8 cellular contexts compared by ENCODE assay signal in genomic region chr2:229531594-229531993, GRCh38.
"Had no signal": no experiment of that assay in that cellular context is flagged by ENCODE, and none has a peak within 500 bp of the region (broad histone marks: within the 10 kb centered on the region; RNA-seq: fewer than 3 reads in every experiment).

No MANE protein-coding gene starts in this region.

- H3K4me3 ChIP-seq: GM12878 had no signal

- DNase-seq: GDM1, GF-D8 had no signal

- ATAC-seq: GM12878 had no signal

- FAIRE-seq: G401.6, GM12878, GM12891, GM12892, GM18507, GM19239 had no signal
